Comparison of ENCODE assay signal across 1 cellular context in the genomic region with DNA sequence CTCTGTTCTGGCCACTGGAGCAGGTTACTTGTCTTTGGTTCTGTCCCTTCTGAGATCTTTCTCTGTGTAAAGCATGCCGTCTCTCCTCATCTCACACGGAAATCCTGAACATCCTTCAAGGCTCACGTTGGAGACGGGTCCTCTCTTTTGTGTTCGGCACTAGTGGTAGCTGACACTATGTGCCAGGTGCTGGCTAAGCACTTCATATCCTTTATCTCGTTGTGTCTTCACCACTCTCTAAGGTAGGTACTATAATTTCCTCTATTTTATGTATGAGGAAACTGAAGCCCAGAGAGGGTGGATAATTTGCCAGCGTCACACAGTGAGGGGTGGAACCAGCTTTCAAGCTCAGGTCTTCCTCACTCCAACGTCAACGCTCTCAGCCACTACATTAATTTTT.
TF ChIP-seq lines count a peak whose summit lies in the region.

No MANE protein-coding gene starts in this region.

TF ChIP-seq in K562, 482 proteins besides CTCF, POLR2A, EP300 and RAD21 (continued from another document and continues in another):
- TF ChIP-seq, protein P1, sequence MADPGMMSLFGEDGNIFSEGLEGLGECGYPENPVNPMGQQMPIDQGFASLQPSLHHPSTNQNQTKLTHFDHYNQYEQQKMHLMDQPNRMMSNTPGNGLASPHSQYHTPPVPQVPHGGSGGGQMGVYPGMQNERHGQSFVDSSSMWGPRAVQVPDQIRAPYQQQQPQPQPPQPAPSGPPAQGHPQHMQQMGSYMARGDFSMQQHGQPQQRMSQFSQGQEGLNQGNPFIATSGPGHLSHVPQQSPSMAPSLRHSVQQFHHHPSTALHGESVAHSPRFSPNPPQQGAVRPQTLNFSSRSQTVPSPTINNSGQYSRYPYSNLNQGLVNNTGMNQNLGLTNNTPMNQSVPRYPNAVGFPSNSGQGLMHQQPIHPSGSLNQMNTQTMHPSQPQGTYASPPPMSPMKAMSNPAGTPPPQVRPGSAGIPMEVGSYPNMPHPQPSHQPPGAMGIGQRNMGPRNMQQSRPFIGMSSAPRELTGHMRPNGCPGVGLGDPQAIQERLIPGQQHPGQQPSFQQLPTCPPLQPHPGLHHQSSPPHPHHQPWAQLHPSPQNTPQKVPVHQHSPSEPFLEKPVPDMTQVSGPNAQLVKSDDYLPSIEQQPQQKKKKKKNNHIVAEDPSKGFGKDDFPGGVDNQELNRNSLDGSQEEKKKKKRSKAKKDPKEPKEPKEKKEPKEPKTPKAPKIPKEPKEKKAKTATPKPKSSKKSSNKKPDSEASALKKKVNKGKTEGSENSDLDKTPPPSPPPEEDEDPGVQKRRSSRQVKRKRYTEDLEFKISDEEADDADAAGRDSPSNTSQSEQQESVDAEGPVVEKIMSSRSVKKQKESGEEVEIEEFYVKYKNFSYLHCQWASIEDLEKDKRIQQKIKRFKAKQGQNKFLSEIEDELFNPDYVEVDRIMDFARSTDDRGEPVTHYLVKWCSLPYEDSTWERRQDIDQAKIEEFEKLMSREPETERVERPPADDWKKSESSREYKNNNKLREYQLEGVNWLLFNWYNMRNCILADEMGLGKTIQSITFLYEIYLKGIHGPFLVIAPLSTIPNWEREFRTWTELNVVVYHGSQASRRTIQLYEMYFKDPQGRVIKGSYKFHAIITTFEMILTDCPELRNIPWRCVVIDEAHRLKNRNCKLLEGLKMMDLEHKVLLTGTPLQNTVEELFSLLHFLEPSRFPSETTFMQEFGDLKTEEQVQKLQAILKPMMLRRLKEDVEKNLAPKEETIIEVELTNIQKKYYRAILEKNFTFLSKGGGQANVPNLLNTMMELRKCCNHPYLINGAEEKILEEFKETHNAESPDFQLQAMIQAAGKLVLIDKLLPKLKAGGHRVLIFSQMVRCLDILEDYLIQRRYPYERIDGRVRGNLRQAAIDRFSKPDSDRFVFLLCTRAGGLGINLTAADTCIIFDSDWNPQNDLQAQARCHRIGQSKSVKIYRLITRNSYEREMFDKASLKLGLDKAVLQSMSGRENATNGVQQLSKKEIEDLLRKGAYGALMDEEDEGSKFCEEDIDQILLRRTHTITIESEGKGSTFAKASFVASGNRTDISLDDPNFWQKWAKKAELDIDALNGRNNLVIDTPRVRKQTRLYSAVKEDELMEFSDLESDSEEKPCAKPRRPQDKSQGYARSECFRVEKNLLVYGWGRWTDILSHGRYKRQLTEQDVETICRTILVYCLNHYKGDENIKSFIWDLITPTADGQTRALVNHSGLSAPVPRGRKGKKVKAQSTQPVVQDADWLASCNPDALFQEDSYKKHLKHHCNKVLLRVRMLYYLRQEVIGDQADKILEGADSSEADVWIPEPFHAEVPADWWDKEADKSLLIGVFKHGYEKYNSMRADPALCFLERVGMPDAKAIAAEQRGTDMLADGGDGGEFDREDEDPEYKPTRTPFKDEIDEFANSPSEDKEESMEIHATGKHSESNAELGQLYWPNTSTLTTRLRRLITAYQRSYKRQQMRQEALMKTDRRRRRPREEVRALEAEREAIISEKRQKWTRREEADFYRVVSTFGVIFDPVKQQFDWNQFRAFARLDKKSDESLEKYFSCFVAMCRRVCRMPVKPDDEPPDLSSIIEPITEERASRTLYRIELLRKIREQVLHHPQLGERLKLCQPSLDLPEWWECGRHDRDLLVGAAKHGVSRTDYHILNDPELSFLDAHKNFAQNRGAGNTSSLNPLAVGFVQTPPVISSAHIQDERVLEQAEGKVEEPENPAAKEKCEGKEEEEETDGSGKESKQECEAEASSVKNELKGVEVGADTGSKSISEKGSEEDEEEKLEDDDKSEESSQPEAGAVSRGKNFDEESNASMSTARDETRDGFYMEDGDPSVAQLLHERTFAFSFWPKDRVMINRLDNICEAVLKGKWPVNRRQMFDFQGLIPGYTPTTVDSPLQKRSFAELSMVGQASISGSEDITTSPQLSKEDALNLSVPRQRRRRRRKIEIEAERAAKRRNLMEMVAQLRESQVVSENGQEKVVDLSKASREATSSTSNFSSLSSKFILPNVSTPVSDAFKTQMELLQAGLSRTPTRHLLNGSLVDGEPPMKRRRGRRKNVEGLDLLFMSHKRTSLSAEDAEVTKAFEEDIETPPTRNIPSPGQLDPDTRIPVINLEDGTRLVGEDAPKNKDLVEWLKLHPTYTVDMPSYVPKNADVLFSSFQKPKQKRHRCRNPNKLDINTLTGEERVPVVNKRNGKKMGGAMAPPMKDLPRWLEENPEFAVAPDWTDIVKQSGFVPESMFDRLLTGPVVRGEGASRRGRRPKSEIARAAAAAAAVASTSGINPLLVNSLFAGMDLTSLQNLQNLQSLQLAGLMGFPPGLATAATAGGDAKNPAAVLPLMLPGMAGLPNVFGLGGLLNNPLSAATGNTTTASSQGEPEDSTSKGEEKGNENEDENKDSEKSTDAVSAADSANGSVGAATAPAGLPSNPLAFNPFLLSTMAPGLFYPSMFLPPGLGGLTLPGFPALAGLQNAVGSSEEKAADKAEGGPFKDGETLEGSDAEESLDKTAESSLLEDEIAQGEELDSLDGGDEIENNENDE (IDR thresholded peaks at IDR 0.05; ENCODE audit: low read depth, low read length) = no peak
- TF ChIP-seq, protein P2, sequence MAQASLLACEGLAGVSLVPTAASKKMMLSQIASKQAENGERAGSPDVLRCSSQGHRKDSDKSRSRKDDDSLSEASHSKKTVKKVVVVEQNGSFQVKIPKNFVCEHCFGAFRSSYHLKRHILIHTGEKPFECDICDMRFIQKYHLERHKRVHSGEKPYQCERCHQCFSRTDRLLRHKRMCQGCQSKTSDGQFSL (CRISPR knock-in tag; IDR thresholded peaks at IDR 0.05) = no peak
- TF ChIP-seq, protein P2 (tag; IDR thresholded peaks at IDR 0.05) = no peak
- TF ChIP-seq FOXJ3 (CRISPR knock-in tag; IDR thresholded peaks at IDR 0.05) = no peak
- TF ChIP-seq CBFB (CRISPR knock-in tag; IDR thresholded peaks at IDR 0.05) = no peak
- TF ChIP-seq, protein P3, sequence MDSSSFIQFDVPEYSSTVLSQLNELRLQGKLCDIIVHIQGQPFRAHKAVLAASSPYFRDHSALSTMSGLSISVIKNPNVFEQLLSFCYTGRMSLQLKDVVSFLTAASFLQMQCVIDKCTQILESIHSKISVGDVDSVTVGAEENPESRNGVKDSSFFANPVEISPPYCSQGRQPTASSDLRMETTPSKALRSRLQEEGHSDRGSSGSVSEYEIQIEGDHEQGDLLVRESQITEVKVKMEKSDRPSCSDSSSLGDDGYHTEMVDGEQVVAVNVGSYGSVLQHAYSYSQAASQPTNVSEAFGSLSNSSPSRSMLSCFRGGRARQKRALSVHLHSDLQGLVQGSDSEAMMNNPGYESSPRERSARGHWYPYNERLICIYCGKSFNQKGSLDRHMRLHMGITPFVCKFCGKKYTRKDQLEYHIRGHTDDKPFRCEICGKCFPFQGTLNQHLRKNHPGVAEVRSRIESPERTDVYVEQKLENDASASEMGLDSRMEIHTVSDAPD (CRISPR knock-in tag; IDR thresholded peaks at IDR 0.05) = no peak
- TF ChIP-seq ZNF57 (CRISPR knock-in tag; IDR thresholded peaks at IDR 0.05) = no peak
- no peak for TF ChIP-seq TEAD1 (CRISPR knock-in tag; IDR thresholded peaks at IDR 0.05)
- TF ChIP-seq SMARCA5 (IDR thresholded peaks at IDR 0.05) = peak; percentile 69; the same call in 1 of the 2 replicates
- peak in 1 of 2 experiments; percentile 69; a peak in 1 of 4 replicates for TF ChIP-seq RCOR1 (IDR thresholded peaks at IDR 0.05; ENCODE audit: borderline replicate concordance in 1 of 2, low read depth in 2 of 2, low read length in 2 of 2)
- TF ChIP-seq EZH2 (IDR thresholded peaks at IDR 0.05; ENCODE audit: borderline replicate concordance, low read depth, low read length) = no peak
- TF ChIP-seq ZBTB1 (CRISPR knock-in tag; IDR thresholded peaks at IDR 0.05; ENCODE audit: borderline replicate concordance, low read depth) = no peak
- TF ChIP-seq, protein P4, sequence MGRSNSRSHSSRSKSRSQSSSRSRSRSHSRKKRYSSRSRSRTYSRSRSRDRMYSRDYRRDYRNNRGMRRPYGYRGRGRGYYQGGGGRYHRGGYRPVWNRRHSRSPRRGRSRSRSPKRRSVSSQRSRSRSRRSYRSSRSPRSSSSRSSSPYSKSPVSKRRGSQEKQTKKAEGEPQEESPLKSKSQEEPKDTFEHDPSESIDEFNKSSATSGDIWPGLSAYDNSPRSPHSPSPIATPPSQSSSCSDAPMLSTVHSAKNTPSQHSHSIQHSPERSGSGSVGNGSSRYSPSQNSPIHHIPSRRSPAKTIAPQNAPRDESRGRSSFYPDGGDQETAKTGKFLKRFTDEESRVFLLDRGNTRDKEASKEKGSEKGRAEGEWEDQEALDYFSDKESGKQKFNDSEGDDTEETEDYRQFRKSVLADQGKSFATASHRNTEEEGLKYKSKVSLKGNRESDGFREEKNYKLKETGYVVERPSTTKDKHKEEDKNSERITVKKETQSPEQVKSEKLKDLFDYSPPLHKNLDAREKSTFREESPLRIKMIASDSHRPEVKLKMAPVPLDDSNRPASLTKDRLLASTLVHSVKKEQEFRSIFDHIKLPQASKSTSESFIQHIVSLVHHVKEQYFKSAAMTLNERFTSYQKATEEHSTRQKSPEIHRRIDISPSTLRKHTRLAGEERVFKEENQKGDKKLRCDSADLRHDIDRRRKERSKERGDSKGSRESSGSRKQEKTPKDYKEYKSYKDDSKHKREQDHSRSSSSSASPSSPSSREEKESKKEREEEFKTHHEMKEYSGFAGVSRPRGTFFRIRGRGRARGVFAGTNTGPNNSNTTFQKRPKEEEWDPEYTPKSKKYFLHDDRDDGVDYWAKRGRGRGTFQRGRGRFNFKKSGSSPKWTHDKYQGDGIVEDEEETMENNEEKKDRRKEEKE (IDR thresholded peaks at IDR 0.05; ENCODE audit: borderline replicate concordance in 1 of 2, control insufficient read depth in 1 of 2, low read depth in 2 of 2, low read length in 1 of 2) = no peak
- TF ChIP-seq, protein P5, sequence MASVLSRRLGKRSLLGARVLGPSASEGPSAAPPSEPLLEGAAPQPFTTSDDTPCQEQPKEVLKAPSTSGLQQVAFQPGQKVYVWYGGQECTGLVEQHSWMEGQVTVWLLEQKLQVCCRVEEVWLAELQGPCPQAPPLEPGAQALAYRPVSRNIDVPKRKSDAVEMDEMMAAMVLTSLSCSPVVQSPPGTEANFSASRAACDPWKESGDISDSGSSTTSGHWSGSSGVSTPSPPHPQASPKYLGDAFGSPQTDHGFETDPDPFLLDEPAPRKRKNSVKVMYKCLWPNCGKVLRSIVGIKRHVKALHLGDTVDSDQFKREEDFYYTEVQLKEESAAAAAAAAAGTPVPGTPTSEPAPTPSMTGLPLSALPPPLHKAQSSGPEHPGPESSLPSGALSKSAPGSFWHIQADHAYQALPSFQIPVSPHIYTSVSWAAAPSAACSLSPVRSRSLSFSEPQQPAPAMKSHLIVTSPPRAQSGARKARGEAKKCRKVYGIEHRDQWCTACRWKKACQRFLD (CRISPR knock-in tag; IDR thresholded peaks at IDR 0.05) = no peak
- TF ChIP-seq, protein P6, sequence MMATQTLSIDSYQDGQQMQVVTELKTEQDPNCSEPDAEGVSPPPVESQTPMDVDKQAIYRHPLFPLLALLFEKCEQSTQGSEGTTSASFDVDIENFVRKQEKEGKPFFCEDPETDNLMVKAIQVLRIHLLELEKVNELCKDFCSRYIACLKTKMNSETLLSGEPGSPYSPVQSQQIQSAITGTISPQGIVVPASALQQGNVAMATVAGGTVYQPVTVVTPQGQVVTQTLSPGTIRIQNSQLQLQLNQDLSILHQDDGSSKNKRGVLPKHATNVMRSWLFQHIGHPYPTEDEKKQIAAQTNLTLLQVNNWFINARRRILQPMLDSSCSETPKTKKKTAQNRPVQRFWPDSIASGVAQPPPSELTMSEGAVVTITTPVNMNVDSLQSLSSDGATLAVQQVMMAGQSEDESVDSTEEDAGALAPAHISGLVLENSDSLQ (IDR thresholded peaks at IDR 0.05) = no peak
- no peak for TF ChIP-seq NFIC (IDR thresholded peaks at IDR 0.05)
- no peak for TF ChIP-seq FOXJ2 (tag; IDR thresholded peaks at IDR 0.05)
- no peak for TF ChIP-seq ZNF507 (tag; conservative IDR thresholded peaks at IDR 0.05)
- TF ChIP-seq, protein P7, sequence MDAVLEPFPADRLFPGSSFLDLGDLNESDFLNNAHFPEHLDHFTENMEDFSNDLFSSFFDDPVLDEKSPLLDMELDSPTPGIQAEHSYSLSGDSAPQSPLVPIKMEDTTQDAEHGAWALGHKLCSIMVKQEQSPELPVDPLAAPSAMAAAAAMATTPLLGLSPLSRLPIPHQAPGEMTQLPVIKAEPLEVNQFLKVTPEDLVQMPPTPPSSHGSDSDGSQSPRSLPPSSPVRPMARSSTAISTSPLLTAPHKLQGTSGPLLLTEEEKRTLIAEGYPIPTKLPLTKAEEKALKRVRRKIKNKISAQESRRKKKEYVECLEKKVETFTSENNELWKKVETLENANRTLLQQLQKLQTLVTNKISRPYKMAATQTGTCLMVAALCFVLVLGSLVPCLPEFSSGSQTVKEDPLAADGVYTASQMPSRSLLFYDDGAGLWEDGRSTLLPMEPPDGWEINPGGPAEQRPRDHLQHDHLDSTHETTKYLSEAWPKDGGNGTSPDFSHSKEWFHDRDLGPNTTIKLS (IDR thresholded peaks at IDR 0.05; ENCODE audit: borderline replicate concordance, low read depth) = no peak
- TF ChIP-seq SRSF1 (IDR thresholded peaks at IDR 0.05; ENCODE audit: low read depth, low read length) = no peak
- TF ChIP-seq, protein P8, sequence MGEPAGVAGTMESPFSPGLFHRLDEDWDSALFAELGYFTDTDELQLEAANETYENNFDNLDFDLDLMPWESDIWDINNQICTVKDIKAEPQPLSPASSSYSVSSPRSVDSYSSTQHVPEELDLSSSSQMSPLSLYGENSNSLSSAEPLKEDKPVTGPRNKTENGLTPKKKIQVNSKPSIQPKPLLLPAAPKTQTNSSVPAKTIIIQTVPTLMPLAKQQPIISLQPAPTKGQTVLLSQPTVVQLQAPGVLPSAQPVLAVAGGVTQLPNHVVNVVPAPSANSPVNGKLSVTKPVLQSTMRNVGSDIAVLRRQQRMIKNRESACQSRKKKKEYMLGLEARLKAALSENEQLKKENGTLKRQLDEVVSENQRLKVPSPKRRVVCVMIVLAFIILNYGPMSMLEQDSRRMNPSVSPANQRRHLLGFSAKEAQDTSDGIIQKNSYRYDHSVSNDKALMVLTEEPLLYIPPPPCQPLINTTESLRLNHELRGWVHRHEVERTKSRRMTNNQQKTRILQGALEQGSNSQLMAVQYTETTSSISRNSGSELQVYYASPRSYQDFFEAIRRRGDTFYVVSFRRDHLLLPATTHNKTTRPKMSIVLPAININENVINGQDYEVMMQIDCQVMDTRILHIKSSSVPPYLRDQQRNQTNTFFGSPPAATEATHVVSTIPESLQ (CRISPR knock-in tag; IDR thresholded peaks at IDR 0.05) = no peak
- 0 out of 2 replicates have a peak, but pooled peaks have one; percentile 12 for TF ChIP-seq PTBP1 (IDR thresholded peaks at IDR 0.05; ENCODE audit: low read depth, low read length)
- no peak for TF ChIP-seq HNRNPUL1 (IDR thresholded peaks at IDR 0.05; ENCODE audit: low read length)
- no peak for TF ChIP-seq MBD2 (IDR thresholded peaks at IDR 0.05; ENCODE audit: borderline replicate concordance, low read depth)
- TF ChIP-seq, protein P9, sequence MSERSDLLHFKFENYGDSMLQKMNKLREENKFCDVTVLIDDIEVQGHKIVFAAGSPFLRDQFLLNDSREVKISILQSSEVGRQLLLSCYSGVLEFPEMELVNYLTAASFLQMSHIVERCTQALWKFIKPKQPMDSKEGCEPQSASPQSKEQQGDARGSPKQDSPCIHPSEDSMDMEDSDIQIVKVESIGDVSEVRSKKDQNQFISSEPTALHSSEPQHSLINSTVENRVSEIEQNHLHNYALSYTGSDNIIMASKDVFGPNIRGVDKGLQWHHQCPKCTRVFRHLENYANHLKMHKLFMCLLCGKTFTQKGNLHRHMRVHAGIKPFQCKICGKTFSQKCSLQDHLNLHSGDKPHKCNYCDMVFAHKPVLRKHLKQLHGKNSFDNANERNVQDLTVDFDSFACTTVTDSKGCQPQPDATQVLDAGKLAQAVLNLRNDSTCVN (CRISPR knock-in tag; IDR thresholded peaks at IDR 0.05) = no peak
- TF ChIP-seq BCOR (IDR thresholded peaks at IDR 0.05) = peak; percentile 93
- 0 out of 2 replicates have a peak, but pooled peaks have one; percentile 9 for TF ChIP-seq CEBPG (CRISPR knock-in tag; IDR thresholded peaks at IDR 0.05)
- no peak for TF ChIP-seq CEBPG (tag; conservative IDR thresholded peaks at IDR 0.05 in 1 of 2, IDR thresholded peaks at IDR 0.05 in 1 of 2)
- no peak for TF ChIP-seq ARID2 (IDR thresholded peaks at IDR 0.05)
